In genomic region chr3:194871143-194871863, GRCh38 we compare ENCODE assay signal across 8 cellular contexts.
DNase-seq lines count a peak whose midpoint lies in the region; ATAC-seq and TF ChIP-seq lines count a peak whose summit lies in the region.

No MANE protein-coding gene starts in this region.

- H3K4me3 ChIP-seq in fibroblast of pulmonary artery (replicated peaks; ENCODE audit: low read depth, low read length), result no peak overlapping the region

- H3K27ac Mint-ChIP-seq in activated T-cell treated with anti-CD3 and anti-CD28 coated beads, Interleukin-2, amount 50 U/mL, for 72 hours, result no peak overlapping the region

- no peaks in the 10 kb centered on the region for H3K9me3 Mint-ChIP-seq in activated T-cell treated with anti-CD3 and anti-CD28 coated beads, Interleukin-2, amount 50 U/mL, for 72 hours

- TF ChIP-seq CTCF in fibroblast of pulmonary artery (IDR thresholded peaks at IDR 0.05; ENCODE audit: low read length, missing control alignments), result no peak

- ATAC-seq in HG03025 (IDR thresholded peaks at IDR 0.05; ENCODE audit: low FRiP score, unreplicated experiment), result peak; percentile 59
- ATAC-seq in activated T-cell treated with anti-CD3 and anti-CD28 coated beads, Interleukin-2, amount 50 U/mL, for 72 hours (replicated peaks in 1 of 2), result no peak

- H3K36me3 Mint-ChIP-seq in activated T-cell treated with anti-CD3 and anti-CD28 coated beads, Interleukin-2, amount 50 U/mL, for 72 hours (ENCODE audit: insufficient read depth in 2 of 2), result no peaks in the 10 kb centered on the region

- peaks cover 17% of the 10 kb centered on the region for H3K27me3 Mint-ChIP-seq in activated T-cell treated with anti-CD3 and anti-CD28 coated beads, Interleukin-2, amount 50 U/mL, for 72 hours (ENCODE audit: low read depth)

- intact Hi-C loops in posterior vena cava (cut with DNase I), result loop anchor here in 1 of 2 donors (10.0 kb wide), 1 partner anchor 187 kb away; the partner anchor contains the start of gene FAM43A

- H3K4me1 Mint-ChIP-seq in activated T-cell treated with anti-CD3 and anti-CD28 coated beads, Interleukin-2, amount 50 U/mL, for 72 hours (ENCODE audit: low read depth), result no peaks in the 10 kb centered on the region

- DNase-seq in DMS79 (lab: John Stamatoyannopoulos, UW) (peak; percentile 63), RKO (ENCODE audit: low spot score) (peak; percentile 32), fibroblast of pulmonary artery (ENCODE audit: low read depth) (peak; percentile 85), posterior vena cava (ENCODE audit: low spot score) (peak; percentile 89)
- no peak for DNase-seq in stimulated activated CD4-positive, alpha-beta T cell treated with anti-CD3 and anti-CD28 coated beads, Interleukin-1b, Interleukin-23, amount 100 ng/mL, for 48 hours
- DNase-seq in activated naive CD4-positive, alpha-beta T cell treated with Interleukin-2 at 50 U/mL for 16 hours, result no peak
- no peak for DNase-seq in activated T-cell treated with anti-CD3 and anti-CD28 coated beads, Interleukin-2, amount 50 U/mL, for 72 hours

- H3K4me3 Mint-ChIP-seq in activated T-cell treated with anti-CD3 and anti-CD28 coated beads, Interleukin-2, amount 50 U/mL, for 72 hours, result no peak overlapping the region

Comparison
In these comparisons a context has a peak if more than half of its experiments do, and no peak if none do; other contexts are left out.
1. DNase-seq: peak in DMS79 (single experiment), RKO (single experiment), fibroblast of pulmonary artery (single experiment) and posterior vena cava (single experiment); none in stimulated activated CD4-positive, alpha-beta T cell treated with anti-CD3 and anti-CD28 coated beads, Interleukin-1b, Interleukin-23, amount 100 ng/mL, for 48 hours (single experiment), activated naive CD4-positive, alpha-beta T cell treated with Interleukin-2 at 50 U/mL for 16 hours (single experiment) and activated T-cell treated with anti-CD3 and anti-CD28 coated beads, Interleukin-2, amount 50 U/mL, for 72 hours (0 of 2).